Comparison of ENCODE assay signal across 8 cellular contexts in genomic region chr5:108748354-108749129, GRCh38.
DNase-seq lines count a peak whose midpoint lies in the region; ATAC-seq and TF ChIP-seq lines count a peak whose summit lies in the region.

No MANE protein-coding gene starts in this region.

- DNase-seq in AG09319 (ENCODE audit: extremely low read depth, low read depth): peak; percentile 98
- peak; percentile 96 for DNase-seq in NCI-H2227 treated with DMSO at 0.1 percent for 48 hours (lab: John Stamatoyannopoulos, UW)
- DNase-seq in cerebellar nuclear complex (lab: John Stamatoyannopoulos, UW): peak; percentile 87 to 99
- DNase-seq in islet precursor cell: peak; percentile 100
- peak; percentile 92 to 97 (median 96) for DNase-seq in stimulated activated CD4-positive, alpha-beta T cell treated with anti-CD3 and anti-CD28 coated beads, Interleukin-12 subunit alpha, Interleukin-12 subunit beta, amount 100 ng/mL, for 48 hours (ENCODE audit: low read depth in 2 of 3, low spot score in 1 of 3)

- no peak; the same call in 1 of the 2 replicates for TF ChIP-seq CTCF in AG09319 (IDR thresholded peaks at IDR 0.05; ENCODE audit: low read depth, low read length)

- peak; percentile 96 for ATAC-seq in GM18909 (IDR thresholded peaks at IDR 0.05; ENCODE audit: poor library complexity, unreplicated experiment)
- ATAC-seq in HG03175 (IDR thresholded peaks at IDR 0.05; ENCODE audit: unreplicated experiment): peak; percentile 96
- peak; percentile 96 to 97 for ATAC-seq in activated CD4-positive, CD25-positive, alpha-beta regulatory T cell treated with anti-CD3 and anti-CD28 coated beads, Interleukin-2, amount 50 U/mL, for 24 hours

Comparison
In these comparisons a context has a peak if more than half of its experiments do, and no peak if none do; other contexts are left out.
1. Peak in every context shown above with its lines: DNase-seq and ATAC-seq.